ENCODE assay signal across 8 cellular contexts in the genomic region with DNA sequence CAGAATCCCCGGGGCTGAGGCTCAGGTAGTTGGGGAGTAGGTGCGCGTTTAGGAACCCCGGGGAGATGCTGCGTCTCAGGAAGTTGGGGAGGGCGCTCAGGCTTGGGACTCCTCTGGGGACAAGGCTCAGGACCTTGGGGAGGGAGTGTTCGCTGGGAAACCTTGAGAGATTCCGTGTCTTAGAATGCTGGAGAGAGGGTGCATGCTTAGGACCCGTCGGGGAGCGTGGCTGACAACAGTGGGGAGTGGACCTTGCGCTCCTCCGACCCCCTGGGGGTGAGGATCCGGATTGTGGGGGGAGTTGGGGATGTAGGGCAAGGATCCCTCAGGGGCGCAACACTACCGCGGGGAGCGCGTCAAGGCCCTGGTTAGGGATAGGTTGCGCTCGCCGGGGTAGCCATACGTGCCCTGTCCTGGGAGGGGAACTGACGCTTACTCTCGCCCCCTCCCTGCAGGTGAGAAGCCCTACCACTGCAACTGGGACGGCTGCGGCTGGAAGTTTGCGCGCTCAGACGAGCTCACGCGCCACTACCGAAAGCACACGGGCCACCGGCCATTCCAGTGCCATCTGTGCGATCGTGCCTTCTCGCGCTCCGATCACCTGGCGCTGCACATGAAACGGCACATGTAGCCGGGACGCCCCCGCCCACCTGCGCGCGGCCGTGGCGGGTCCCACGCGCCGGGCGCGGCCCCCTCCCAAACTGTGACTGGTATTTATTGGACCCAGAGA. TPM values are rescaled to one million over a fixed set of nuclear protein-coding genes. Genes with fewer than 3 reads are reported as not detected.
DNase-seq lines count a peak whose midpoint lies in the region; ATAC-seq and TF ChIP-seq lines count a peak whose summit lies in the region.

No MANE protein-coding gene starts in this region.

- BruUV-seq in Panc1 (replicated peaks; lab: Mats Ljungman, UMichigan), result no TSS peak

- ATAC-seq in Panc1 (no peak), aorta (ENCODE audit: low FRiP score) (no peak), HG03039 (IDR thresholded peaks at IDR 0.05; ENCODE audit: unreplicated experiment) (no peak)
- ATAC-seq in central memory CD8-positive, alpha-beta T cell (replicated peaks; ENCODE audit: extremely low read depth, poor library complexity, severe bottlenecking), result no peak

- intact Hi-C loops in Panc1 (cut with micrococcal nuclease; ENCODE audit: unreplicated experiment) (loop anchor here (10.0 kb wide), 1 partner anchor 82 kb away; no protein-coding TSS in a partner anchor), aorta (cut with DNase I) (loop anchor here (2.0 to 5.0 kb wide), 4 partner anchors 34 to 259 kb away; no protein-coding TSS in a partner anchor)

- H3K9me3 ChIP-seq in Panc1 (ENCODE audit: control insufficient read depth, insufficient read depth, low read depth, low read length), result no peaks in the 10 kb centered on the region
- no peaks in the 10 kb centered on the region for H3K9me3 ChIP-seq in muscle layer of colon (ENCODE audit: low read length)
- H3K9me3 ChIP-seq in aorta (ENCODE audit: control insufficient read depth, low read length), result no peaks in the 10 kb centered on the region

- peak overlapping the region; percentile 50 for H3K9ac ChIP-seq in muscle layer of colon (ENCODE audit: low read length)

- H3K27me3 ChIP-seq in BJ (ENCODE audit: control insufficient read depth, insufficient read depth, low read length) (no peaks in the 10 kb centered on the region; the same call in 1 of the 2 replicates), Panc1 (ENCODE audit: control insufficient read depth, insufficient read depth, low read length) (no peaks in the 10 kb centered on the region), muscle layer of colon (ENCODE audit: control insufficient read depth in 1 of 2, insufficient read depth in 2 of 2, low read length in 2 of 2) (no peaks in the 10 kb centered on the region), aorta (ENCODE audit: control insufficient read depth in 1 of 2, insufficient read depth in 2 of 2, low read length in 1 of 2) (no peaks in the 10 kb centered on the region)

- TF ChIP-seq CTCF in BJ (IDR thresholded peaks at IDR 0.05; ENCODE audit: insufficient read depth, low read depth, low read length), result no peak
- TF ChIP-seq CTCF in Panc1 (IDR thresholded peaks at IDR 0.05), result no peak

- no peak for DNase-seq in BJ (ENCODE audit: low read depth)
- DNase-seq in Panc1 (ENCODE audit: low read depth, low spot score), result no peak
- DNase-seq in central memory CD8-positive, alpha-beta T cell (ENCODE audit: low spot score in 2 of 2), result peak; percentile 46 to 61
- peak in 1 of 2 donors; percentile 82 for DNase-seq in aorta
- DNase-seq in GDM1 (lab: John Stamatoyannopoulos, UW), result no peak
- no peak for DNase-seq in DMS79 treated with DMSO at 0.1 percent for 48 hours (lab: John Stamatoyannopoulos, UW)

- CTCF ChIA-PET in BJ (lab: Yijun Ruan, JAX) (no interaction called here), Panc1 (lab: Charles Lee) (no interaction called here)

- H3K27ac ChIP-seq in Panc1 (ENCODE audit: low read length) (no peak overlapping the region), muscle layer of colon (ENCODE audit: low read depth, low read length) (peak overlapping the region; percentile 75), aorta (ENCODE audit: low read depth in 1 of 2, low read length in 2 of 2) (peak overlapping the region; percentile 78 to 99)

- H3K36me3 Mint-ChIP-seq in central memory CD8-positive, alpha-beta T cell (ENCODE audit: insufficient read depth), result peaks cover 76% of the 10 kb centered on the region

- H3K27me3 Mint-ChIP-seq in central memory CD8-positive, alpha-beta T cell, result peaks cover 10% of the 10 kb centered on the region

- H3K4me3 ChIP-seq in BJ (ENCODE audit: low read depth, low read length) (peak overlapping the region; percentile 68), Panc1 (ENCODE audit: low read depth in 2 of 2, low read length in 2 of 2) (peak overlapping the region; percentile 50 to 56), muscle layer of colon (ENCODE audit: low read depth in 1 of 2, low read length in 2 of 2) (peak overlapping the region; percentile 55 to 83), aorta (ENCODE audit: low read length in 2 of 2) (peak overlapping the region; percentile 61 to 69)

- H3K36me3 ChIP-seq in BJ (ENCODE audit: control insufficient read depth, insufficient read depth, low read length) (peaks cover 6% of the 10 kb centered on the region), Panc1 (ENCODE audit: control insufficient read depth, insufficient read depth, low read length) (no peaks in the 10 kb centered on the region), muscle layer of colon (ENCODE audit: insufficient read depth, low read length) (peaks cover 31% of the 10 kb centered on the region), aorta (ENCODE audit: control insufficient read depth in 1 of 2, insufficient read depth in 2 of 2, low read length in 1 of 2) (no peaks in the 10 kb centered on the region)

- POLR2A ChIA-PET in BJ (lab: Charles Lee) (no interaction called here), Panc1 (lab: Charles Lee) (no interaction called here)

- peaks cover 12% of the 10 kb centered on the region; the same call in 1 of the 2 replicates for H3K4me1 ChIP-seq in Panc1 (ENCODE audit: control insufficient read depth, insufficient read depth, low read length)
- H3K4me1 ChIP-seq in muscle layer of colon (ENCODE audit: insufficient read depth, low read length), result peaks cover 29% of the 10 kb centered on the region
- H3K4me1 ChIP-seq in aorta (ENCODE audit: control insufficient read depth in 1 of 2, insufficient read depth in 2 of 2, low read length in 2 of 2), result no peaks in the 10 kb centered on the region

- H3K27ac Mint-ChIP-seq in central memory CD8-positive, alpha-beta T cell (ENCODE audit: low read depth), result peak overlapping the region; percentile 100

- in situ Hi-C loops in Panc1 (cut with HindIII; ENCODE audit: low pct_unique_long_range_greater_than_20kb, low sequenced_read_pairs), result no loop called here

- 60 to 67% methylated on average over 54 to 55 of the region's 55 CpGs for WGBS in aorta, 2 donors

- peak overlapping the region; percentile 99 for H3K4me3 Mint-ChIP-seq in central memory CD8-positive, alpha-beta T cell

- peaks cover 65% of the 10 kb centered on the region for H3K4me1 Mint-ChIP-seq in central memory CD8-positive, alpha-beta T cell

- no peaks in the 10 kb centered on the region for H3K9me3 Mint-ChIP-seq in central memory CD8-positive, alpha-beta T cell

RNA-seq across cellular contexts. Expression of a gene that starts 1.9 kb away (rescaled TPM):
- 1.7 and 1.8 TPM in 2 replicates for polyA plus RNA-seq in BJ (2011; rRNA removed)
- 2.3 and 2.6 TPM in 2 replicates for polyA minus RNA-seq in BJ (2011; rRNA and poly(A)+ RNA removed)
- total RNA-seq in Panc1 (2021; ENCODE audit: unreplicated experiment), result 3.5 TPM
- polyA plus RNA-seq in Panc1 (2012; ENCODE audit: insufficient read length), result 8.4 TPM
- total RNA-seq in aorta, result 100 to 1,000 TPM in 1 of 2 donors, 10 to 100 TPM in 1; 98.9 to 223 TPM
- 10 to 100 TPM in 1 of 2 donors, 1 to 10 TPM in 1; 4.8 to 12.4 TPM for polyA plus RNA-seq in aorta

Comparison
In these comparisons a context has a peak if more than half of its experiments do, and no peak if none do; other contexts are left out.
1. DNase-seq: peak in central memory CD8-positive, alpha-beta T cell (2 of 2); none in BJ (single experiment), Panc1 (single experiment), GDM1 (single experiment) and DMS79 treated with DMSO at 0.1 percent for 48 hours (single experiment).
2. RNA of a gene that starts 1.9 kb away (total RNA-seq): 98.9 to 223 TPM in aorta; 3.5 TPM in Panc1 (single experiment); every median in the first group is over 10 times any median in the second.
3. Peak in every context shown above with its lines, with median percentiles within 50 percentile points of each other: H3K4me3 ChIP-seq.